In genomic region chr19:16330368-16330801, GRCh38 we compare ENCODE assay signal across 8 cellular contexts. TPM values are rescaled to one million over a fixed set of nuclear protein-coding genes. Genes with fewer than 3 reads are reported as not detected.
DNase-seq lines count a peak whose midpoint lies in the region; ATAC-seq and TF ChIP-seq lines count a peak whose summit lies in the region.

No MANE protein-coding gene starts in this region.

- TF ChIP-seq POLR2A in adrenal gland (IDR thresholded peaks at IDR 0.05): no peak

- H4K20me1 ChIP-seq in BLaER1 treated with 17β-estradiol and CSF1 and Interleukin-3, amounts not matched to agents 10 nM and 100 nM: peaks cover 17 to 29% (median 20%) of the 10 kb centered on the region in 11 experiments; a peak in 21 of 22 replicates

- intact Hi-C loops in adrenal gland (cut with DNase I): no loop called here

- H3K4me1 ChIP-seq in BLaER1 treated with 17β-estradiol and CSF1 and Interleukin-3, amounts not matched to agents 10 nM and 100 nM: peaks cover 46 to 68% (median 53%) of the 10 kb centered on the region in 10 experiments
- H3K4me1 ChIP-seq in adrenal gland (replicated peaks in 1 of 2): peaks cover 0 to 18% of the 10 kb centered on the region in 2 donors

- 25 to 67% (median 33%) methylated on average over 1 to 8 of the region's 8 CpGs for WGBS in adrenal gland, 4 donors

- H3K27ac Mint-ChIP-seq in T-helper 17 cell: peak overlapping the region; percentile 97

- H3K9ac ChIP-seq in BLaER1 treated with 17β-estradiol and CSF1 and Interleukin-3, amounts not matched to agents 10 nM and 100 nM: peak overlapping the region in 8 of 11 experiments; percentile 32 to 99 (median 98); a peak in 12 of 22 replicates

- peaks cover 18 to 40% (median 28%) of the 10 kb centered on the region in 11 experiments; a peak in 21 of 22 replicates for H3K36me3 ChIP-seq in BLaER1 treated with 17β-estradiol and CSF1 and Interleukin-3, amounts not matched to agents 10 nM and 100 nM
- H3K36me3 ChIP-seq in adrenal gland (replicated peaks in 1 of 2): peaks cover 0 to 18% of the 10 kb centered on the region in 2 donors

- H3K4me3 ChIP-seq in BLaER1 treated with 17β-estradiol and CSF1 and Interleukin-3, amounts not matched to agents 10 nM and 100 nM: no peak overlapping the region
- H3K4me3 ChIP-seq in adrenal gland: no peak overlapping the region

- peaks cover 38% of the 10 kb centered on the region for H3K4me1 Mint-ChIP-seq in T-helper 17 cell

- peak overlapping the region; percentile 32 to 99 (median 97); a peak in 20 of 22 replicates for H3K4me2 ChIP-seq in BLaER1 treated with 17β-estradiol and CSF1 and Interleukin-3, amounts not matched to agents 10 nM and 100 nM

- no peaks in the 10 kb centered on the region for H3K27me3 Mint-ChIP-seq in T-helper 17 cell

- DNase-seq in T-helper 17 cell (peak; percentile 84 to 89 (median 87)), adrenal gland (peak in 6 of 7 donors; percentile 75 to 85 (median 81)), kidney tubule cell (ENCODE audit: low spot score) (peak; percentile 97), NCI-H1930 (lab: John Stamatoyannopoulos, UW) (no peak)
- peak; percentile 77 to 86 for DNase-seq in stimulated activated CD8-positive, alpha-beta memory T cell treated with anti-CD3 and anti-CD28 coated beads, Interleukin-4, amount 100 ng/mL, for 1 hour (ENCODE audit: low read depth in 2 of 2, low spot score in 1 of 2)

- no peak for TF ChIP-seq CTCF in adrenal gland (IDR thresholded peaks at IDR 0.05)

- H3K36me3 Mint-ChIP-seq in T-helper 17 cell (ENCODE audit: low read depth): peaks cover 15% of the 10 kb centered on the region

- H3K9me3 ChIP-seq in BLaER1 treated with 17β-estradiol and CSF1 and Interleukin-3, amounts not matched to agents 10 nM and 100 nM (replicated peaks in 1 of 11): peaks cover 0 to 8% (median 5%) of the 10 kb centered on the region in 11 experiments; a peak in 8 of 22 replicates
- H3K9me3 ChIP-seq in T-helper 17 cell (ENCODE audit: control insufficient read depth, low read length, poor library complexity, severe bottlenecking): no peaks in the 10 kb centered on the region
- H3K9me3 ChIP-seq in adrenal gland (replicated peaks in 1 of 3): no peaks in the 10 kb centered on the region

- H3K4me3 Mint-ChIP-seq in T-helper 17 cell: peak overlapping the region; percentile 96

- ATAC-seq in HG02678 (IDR thresholded peaks at IDR 0.05; ENCODE audit: unreplicated experiment) (peak; percentile 44), T-helper 17 cell (peak; percentile 78), HG02938 (IDR thresholded peaks at IDR 0.05; ENCODE audit: unreplicated experiment) (no peak)

- peaks cover 0 to 14% (median 0%) of the 10 kb centered on the region in 11 experiments; a peak in 9 of 22 replicates for H3K27me3 ChIP-seq in BLaER1 treated with 17β-estradiol and CSF1 and Interleukin-3, amounts not matched to agents 10 nM and 100 nM
- H3K27me3 ChIP-seq in adrenal gland: no peaks in the 10 kb centered on the region

- peak overlapping the region in 10 of 11 experiments; percentile 92 to 99 (median 96); a peak in 21 of 22 replicates for H3K27ac ChIP-seq in BLaER1 treated with 17β-estradiol and CSF1 and Interleukin-3, amounts not matched to agents 10 nM and 100 nM
- H3K27ac ChIP-seq in adrenal gland: peak overlapping the region in 1 of 5 donors; percentile 30

RNA-seq across cellular contexts. Expression of gene KLF2, which starts 5.8 kb away (rescaled TPM):
- total RNA-seq in T-helper 17 cell (100 to 1,000 TPM; 465 to 578 TPM), adrenal gland (10 to 100 TPM in 7 of 8 donors, 1 to 10 TPM in 1; 3.4 to 52.3 (median 27.0) TPM)
- 10 to 100 TPM in 1 of 3 donors, 1 to 10 TPM in 2; 7.0 to 29.3 (median 9.6) TPM for polyA plus RNA-seq in adrenal gland

Comparison
In these comparisons a context has a peak if more than half of its experiments do, and no peak if none do; other contexts are left out.
1. DNase-seq: peak in T-helper 17 cell (3 of 3), adrenal gland (6 of 7), kidney tubule cell (single experiment) and stimulated activated CD8-positive, alpha-beta memory T cell treated with anti-CD3 and anti-CD28 coated beads, Interleukin-4, amount 100 ng/mL, for 1 hour (2 of 2); none in NCI-H1930 (0 of 2).
2. RNA of gene KLF2, which starts 5.8 kb away (total RNA-seq): 465 to 578 TPM in T-helper 17 cell; 3.4 to 52.3 TPM in adrenal gland; every median in the first group is over 4 times any median in the second.